Comparison of ENCODE assay signal across 16 cellular contexts in genomic region chr4:73099143-73099542, GRCh38. TPM values are rescaled to one million over a fixed set of nuclear protein-coding genes. Genes with fewer than 3 reads are reported as not detected.
DNase-seq lines count a peak whose midpoint lies in the region; ATAC-seq, FAIRE-seq and TF ChIP-seq lines count a peak whose summit lies in the region.
"Had no signal": no experiment of that assay in that cellular context is flagged by ENCODE, and none has a peak within 500 bp of the region (broad histone marks: within the 10 kb centered on the region; RNA-seq: fewer than 3 reads in every experiment).

No MANE protein-coding gene starts in this region.

- TF ChIP-seq POLR2A in GM12891 (IDR thresholded peaks at IDR 0.05; ENCODE audit: low read depth, low read length) = 0 out of 2 replicates have a peak, but pooled peaks have one; percentile 35

- H3K27me3 Mint-ChIP-seq in activated naive CD4-positive, alpha-beta T cell treated with anti-CD3 and anti-CD28 coated beads, Interleukin-2, amount 10 ng/mL, durations not matched to agents 7 days and 5 days = no peaks in the 10 kb centered on the region
- no peaks in the 10 kb centered on the region for H3K27me3 Mint-ChIP-seq in effector memory CD8-positive, alpha-beta T cell
- no peaks in the 10 kb centered on the region for H3K27me3 Mint-ChIP-seq in stimulated activated memory B cell treated with anti-CD40 and anti-IgM and Interleukin-4, amounts not matched to agents 10 μg/mL and 1 μg/mL and 100 μg/mL, for 72 hours

- H3K4me1 Mint-ChIP-seq in activated naive CD4-positive, alpha-beta T cell treated with anti-CD3 and anti-CD28 coated beads, Interleukin-2, amount 10 ng/mL, durations not matched to agents 7 days and 5 days = no peaks in the 10 kb centered on the region
- H3K4me1 Mint-ChIP-seq in effector memory CD8-positive, alpha-beta T cell (ENCODE audit: low read depth in 2 of 2) = no peaks in the 10 kb centered on the region
- H3K4me1 Mint-ChIP-seq in stimulated activated memory B cell treated with anti-CD40 and anti-IgM and Interleukin-4, amounts not matched to agents 10 μg/mL and 1 μg/mL and 100 μg/mL, for 72 hours = no peaks in the 10 kb centered on the region

- no peak for FAIRE-seq in GM12891 (lab: Jason Lieb, UNC)
- FAIRE-seq: endometrium, pancreas had no signal

- peaks cover 23% of the 10 kb centered on the region for H3K36me3 Mint-ChIP-seq in activated naive CD4-positive, alpha-beta T cell treated with anti-CD3 and anti-CD28 coated beads, Interleukin-2, amount 10 ng/mL, durations not matched to agents 7 days and 5 days
- H3K36me3 Mint-ChIP-seq in effector memory CD8-positive, alpha-beta T cell (ENCODE audit: insufficient read depth) = peaks cover 62% of the 10 kb centered on the region
- peaks cover 47% of the 10 kb centered on the region for H3K36me3 Mint-ChIP-seq in stimulated activated memory B cell treated with anti-CD40 and anti-IgM and Interleukin-4, amounts not matched to agents 10 μg/mL and 1 μg/mL and 100 μg/mL, for 72 hours

- no peak for DNase-seq in activated naive CD4-positive, alpha-beta T cell treated with anti-CD3 and anti-CD28 coated beads, Interleukin-2, amount 10 ng/mL, durations not matched to agents 7 days and 5 days
- DNase-seq in activated naive CD4-positive, alpha-beta T cell (lab: John Stamatoyannopoulos, UW) = no peak
- DNase-seq in GM12891 (ENCODE audit: insufficient read length, low spot score) (no peak), SKM-1 treated with dmso at 0.1 percent for 144 hours (lab: John Stamatoyannopoulos, UW; ENCODE audit: unreplicated experiment) (no peak), NK-92 (lab: John Stamatoyannopoulos, UW; ENCODE audit: unreplicated experiment) (no peak)
- DNase-seq in effector memory CD8-positive, alpha-beta T cell = no peak
- DNase-seq in stimulated activated CD4-positive, alpha-beta T cell treated with anti-CD3 and anti-CD28 coated beads, Interleukin-12 subunit alpha, Interleukin-12 subunit beta, amount 100 ng/mL, for 4 hours = no peak
- DNase-seq: activated CD8-positive, alpha-beta memory T cell treated with anti-CD3 and anti-CD28 coated beads for 24 hours; lower lobe of right lung; NCI-H1930; pancreas; stimulated activated CD4-positive, alpha-beta T cell treated with anti-CD3 and anti-CD28 coated beads, Interleukin-4, amount 100 ng/mL, for 24 hours; testis; WERI-Rb-1 had no signal

- no peaks in the 10 kb centered on the region for H3K9me3 Mint-ChIP-seq in activated naive CD4-positive, alpha-beta T cell treated with anti-CD3 and anti-CD28 coated beads, Interleukin-2, amount 10 ng/mL, durations not matched to agents 7 days and 5 days
- no peaks in the 10 kb centered on the region for H3K9me3 Mint-ChIP-seq in effector memory CD8-positive, alpha-beta T cell
- no peaks in the 10 kb centered on the region for H3K9me3 Mint-ChIP-seq in stimulated activated memory B cell treated with anti-CD40 and anti-IgM and Interleukin-4, amounts not matched to agents 10 μg/mL and 1 μg/mL and 100 μg/mL, for 72 hours

- H3K4me3 Mint-ChIP-seq in activated naive CD4-positive, alpha-beta T cell treated with anti-CD3 and anti-CD28 coated beads, Interleukin-2, amount 10 ng/mL, durations not matched to agents 7 days and 5 days = no peak overlapping the region
- no peak overlapping the region for H3K4me3 Mint-ChIP-seq in effector memory CD8-positive, alpha-beta T cell
- H3K4me3 Mint-ChIP-seq in stimulated activated memory B cell treated with anti-CD40 and anti-IgM and Interleukin-4, amounts not matched to agents 10 μg/mL and 1 μg/mL and 100 μg/mL, for 72 hours = no peak overlapping the region

- CTCF ChIA-PET in activated naive CD4-positive, alpha-beta T cell treated with anti-CD3 and anti-CD28 coated beads, Interleukin-2, amount 10 ng/mL, durations not matched to agents 7 days and 5 days (lab: Charles Lee) = no interaction called here

- no peak for ATAC-seq in effector memory CD8-positive, alpha-beta T cell (replicated peaks)
- ATAC-seq in stimulated activated memory B cell treated with anti-CD40 and anti-IgM and Interleukin-4, amounts not matched to agents 10 μg/mL and 1 μg/mL and 100 μg/mL, for 72 hours = no peak
- ATAC-seq: pancreas had no signal

- H3K27ac Mint-ChIP-seq in activated naive CD4-positive, alpha-beta T cell treated with anti-CD3 and anti-CD28 coated beads, Interleukin-2, amount 10 ng/mL, durations not matched to agents 7 days and 5 days = peak overlapping the region; percentile 68
- H3K27ac Mint-ChIP-seq in effector memory CD8-positive, alpha-beta T cell = peak overlapping the region; percentile 88 to 93
- H3K27ac Mint-ChIP-seq in stimulated activated memory B cell treated with anti-CD40 and anti-IgM and Interleukin-4, amounts not matched to agents 10 μg/mL and 1 μg/mL and 100 μg/mL, for 72 hours = peak overlapping the region; percentile 36

TF ChIP-seq in GM12891, 5 proteins besides CTCF, POLR2A, EP300 and RAD21:
- peak; percentile 64; the same call in 1 of the 2 replicates for TF ChIP-seq POLR2AphosphoS5 (IDR thresholded peaks at IDR 0.05; ENCODE audit: low read depth, low read length)
- TF ChIP-seq SPI1 (IDR thresholded peaks at IDR 0.05; ENCODE audit: low read depth, low read length) = no peak

RNA-seq across cellular contexts. Expression of gene COX18, which starts 29.6 kb away (rescaled TPM):
- polyA plus RNA-seq in GM12891 (2012; ENCODE audit: low read depth, missing spikeins) = 13.6 TPM

Comparison
In these comparisons a context has a peak if more than half of its experiments do, and no peak if none do; other contexts are left out.
1. H3K27ac Mint-ChIP-seq: peak in every context shown above with its lines; median percentile 90 in effector memory CD8-positive, alpha-beta T cell; 68 in activated naive CD4-positive, alpha-beta T cell treated with anti-CD3 and anti-CD28 coated beads, Interleukin-2, amount 10 ng/mL, durations not matched to agents 7 days and 5 days; 36 in stimulated activated memory B cell treated with anti-CD40 and anti-IgM and Interleukin-4, amounts not matched to agents 10 μg/mL and 1 μg/mL and 100 μg/mL, for 72 hours.